ENCODE assay signal across 31 cellular contexts in genomic region chr6:141347075-141347474, GRCh38.
"Had no signal": no experiment of that assay in that cellular context is flagged by ENCODE, and none has a peak within 500 bp of the region (broad histone marks: within the 10 kb centered on the region; RNA-seq: fewer than 3 reads in every experiment).

No MANE protein-coding gene starts in this region.

- H3K9ac ChIP-seq: SK-N-SH had no signal

- H3K36me3 Mint-ChIP-seq: activated CD8-positive, alpha-beta memory T cell treated with anti-CD3 and anti-CD28 coated beads, Interleukin-2, amount 10 ng/mL, durations not matched to agents 7 days and 5 days; activated naive CD8-positive, alpha-beta T cell; brain; natural killer cell treated with Interleukin-12 subunit alpha and Interleukin-12 subunit beta and Interleukin-15 and Interleukin-18, amount 100 ng/mL, for 72 hours had no signal

- H3K4me3 Mint-ChIP-seq: activated CD4-positive, alpha-beta T cell treated with anti-CD3 and anti-CD28 coated beads, Interleukin-2, amount 10 ng/mL, durations not matched to agents 24 days and 14 days; activated CD8-positive, alpha-beta memory T cell treated with anti-CD3 and anti-CD28 coated beads, Interleukin-2, amount 10 ng/mL, durations not matched to agents 7 days and 5 days; activated CD8-positive, alpha-beta T cell treated with anti-CD3 and anti-CD28 coated beads, Interleukin-2, amount 10 ng/mL, durations not matched to agents 7 days and 5 days; activated naive CD8-positive, alpha-beta T cell; natural killer cell treated with Interleukin-12 subunit alpha and Interleukin-12 subunit beta and Interleukin-15 and Interleukin-18, amount 100 ng/mL, for 72 hours; T-helper 17 cell had no signal

- H3K27ac Mint-ChIP-seq: activated CD4-positive, alpha-beta T cell treated with anti-CD3 and anti-CD28 coated beads, Interleukin-2, amount 10 ng/mL, durations not matched to agents 24 days and 14 days; activated CD8-positive, alpha-beta memory T cell treated with anti-CD3 and anti-CD28 coated beads, Interleukin-2, amount 10 ng/mL, durations not matched to agents 7 days and 5 days; activated CD8-positive, alpha-beta T cell treated with anti-CD3 and anti-CD28 coated beads, Interleukin-2, amount 10 ng/mL, durations not matched to agents 7 days and 5 days; activated naive CD8-positive, alpha-beta T cell; activated T-helper 2 cell treated with anti-CD3 and anti-CD28 coated beads, Interferon-gamma antibody, Interleukin-2, Interleukin-4, amounts not matched to agents 10 μg/mL and 5 μg/mL and 100 μg/mL, durations not matched to agents 14 hours and 24 hours and 36 hours; natural killer cell treated with Interleukin-12 subunit alpha and Interleukin-12 subunit beta and Interleukin-15 and Interleukin-18, amount 100 ng/mL, for 72 hours; T-helper 17 cell had no signal

- DNase-seq: activated CD4-positive, alpha-beta T cell treated with anti-CD3 and anti-CD28 coated beads, Interleukin-2, amount 10 ng/mL, durations not matched to agents 24 days and 14 days; activated CD4-positive, CD25-positive, alpha-beta regulatory T cell treated with anti-CD3 and anti-CD28 coated beads, Interleukin-2, amount 50 U/mL, for 72 hours; activated CD8-positive, alpha-beta memory T cell treated with anti-CD3 and anti-CD28 coated beads, Interleukin-2, amount 10 ng/mL, durations not matched to agents 7 days and 5 days; activated CD8-positive, alpha-beta T cell treated with anti-CD3 and anti-CD28 coated beads, Interleukin-2, amount 10 ng/mL, durations not matched to agents 7 days and 5 days; activated T-cell treated with anti-CD3 and anti-CD28 coated beads, Interleukin-2, amount 50 U/mL, for 48 hours; adrenal gland; cerebellar nuclear complex; dorsolateral prefrontal cortex; effector memory CD4-positive, alpha-beta T cell; foreskin keratinocyte; heart right ventricle; left ventricle myocardium inferior; mesendoderm; mucosa of descending colon; ovary; psoas muscle; sigmoid colon; SK-N-SH; small intestine; stimulated activated naive CD4-positive, alpha-beta T cell; T-helper 17 cell; T1000 had no signal

- H3K27me3 Mint-ChIP-seq: activated CD4-positive, alpha-beta T cell treated with anti-CD3 and anti-CD28 coated beads, Interleukin-2, amount 10 ng/mL, durations not matched to agents 24 days and 14 days; activated CD8-positive, alpha-beta memory T cell treated with anti-CD3 and anti-CD28 coated beads, Interleukin-2, amount 10 ng/mL, durations not matched to agents 7 days and 5 days; brain had no signal

- H3K9me2 ChIP-seq: SK-N-SH had no signal

- ATAC-seq: activated CD8-positive, alpha-beta memory T cell treated with anti-CD3 and anti-CD28 coated beads, Interleukin-2, amount 10 ng/mL, durations not matched to agents 7 days and 5 days; activated CD8-positive, alpha-beta T cell treated with anti-CD3 and anti-CD28 coated beads, Interleukin-2, amount 10 ng/mL, durations not matched to agents 7 days and 5 days; foreskin keratinocyte; heart right ventricle; mucosa of descending colon; natural killer cell treated with Interleukin-12 subunit alpha and Interleukin-12 subunit beta and Interleukin-15 and Interleukin-18, amount 100 ng/mL, for 72 hours; psoas muscle; T-helper 17 cell had no signal

- H3K9me3 ChIP-seq: adrenal gland, ascending aorta, heart right ventricle, left ventricle myocardium inferior, mucosa of descending colon, ovary, psoas muscle, sigmoid colon, SK-N-SH, tibial nerve had no signal

- H3K4me2 ChIP-seq: SK-N-SH had no signal

- H3K27ac ChIP-seq: adrenal gland, ascending aorta, cardiac muscle cell, coronary artery, dorsolateral prefrontal cortex, foreskin keratinocyte, heart right ventricle, left ventricle myocardium inferior, ovary, psoas muscle, sigmoid colon had no signal

- H3K4me3 ChIP-seq: adrenal gland, ascending aorta, cardiac muscle cell, coronary artery, dorsolateral prefrontal cortex, heart right ventricle, left ventricle myocardium inferior, lung, mucosa of descending colon, ovary, psoas muscle, sigmoid colon, tibial nerve had no signal

- H3K27me3 ChIP-seq: adrenal gland, ascending aorta, cardiac muscle cell, dorsolateral prefrontal cortex, foreskin keratinocyte, heart right ventricle, ovary, sigmoid colon, tibial nerve had no signal

- H3K9me3 Mint-ChIP-seq: activated CD4-positive, alpha-beta T cell treated with anti-CD3 and anti-CD28 coated beads, Interleukin-2, amount 10 ng/mL, durations not matched to agents 24 days and 14 days; activated T-helper 2 cell treated with anti-CD3 and anti-CD28 coated beads, Interferon-gamma antibody, Interleukin-2, Interleukin-4, amounts not matched to agents 10 μg/mL and 5 μg/mL and 100 μg/mL, durations not matched to agents 14 hours and 24 hours and 36 hours; brain; natural killer cell treated with Interleukin-12 subunit alpha and Interleukin-12 subunit beta and Interleukin-15 and Interleukin-18, amount 100 ng/mL, for 72 hours had no signal

- H3K36me3 ChIP-seq: adrenal gland, ascending aorta, cardiac muscle cell, heart right ventricle, left ventricle myocardium inferior, ovary, sigmoid colon, tibial nerve had no signal

- H3K4me1 Mint-ChIP-seq: activated CD4-positive, alpha-beta T cell treated with anti-CD3 and anti-CD28 coated beads, Interleukin-2, amount 10 ng/mL, durations not matched to agents 24 days and 14 days; activated CD8-positive, alpha-beta memory T cell treated with anti-CD3 and anti-CD28 coated beads, Interleukin-2, amount 10 ng/mL, durations not matched to agents 7 days and 5 days; brain had no signal
